8 cellular contexts compared by ENCODE assay signal in the genomic region with DNA sequence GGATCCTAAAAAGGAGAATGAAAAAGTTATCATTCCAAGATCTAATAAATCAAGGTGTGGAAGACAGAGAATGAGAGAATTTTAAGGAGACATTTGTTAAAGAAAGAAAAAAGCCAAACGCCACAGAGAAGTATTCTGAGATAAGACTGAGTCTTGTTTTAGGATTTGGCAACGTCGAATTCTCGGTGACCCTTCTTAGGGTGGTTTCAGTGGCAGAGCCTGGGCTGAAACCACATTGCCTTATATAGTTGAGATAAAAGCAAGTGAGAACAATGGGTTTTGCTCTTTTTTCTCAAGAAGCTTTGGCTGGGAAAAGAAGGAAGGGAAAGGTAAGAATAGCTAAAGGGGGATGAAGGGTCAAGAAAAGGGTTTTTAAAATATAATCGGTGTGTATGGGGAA.
"Had no signal": no experiment of that assay in that cellular context is flagged by ENCODE, and none has a peak within 500 bp of the region (broad histone marks: within the 10 kb centered on the region; RNA-seq: fewer than 3 reads in every experiment).

No MANE protein-coding gene starts in this region.

- ATAC-seq: HCT116, HepG2 had no signal

- H3K27ac ChIP-seq: GM23248, HL-60 had no signal

- H3K9me3 ChIP-seq: HAP-1 had no signal

- DNase-seq: GOT3, H7, HFFc6 had no signal

- H3K9ac ChIP-seq: GM23248 had no signal

- H3K4me1 ChIP-seq: HAP-1 had no signal

- H3K4me3 ChIP-seq: GM23248, HAP-1 had no signal

- H3K36me3 ChIP-seq: HAP-1 had no signal
